In the genomic region with DNA sequence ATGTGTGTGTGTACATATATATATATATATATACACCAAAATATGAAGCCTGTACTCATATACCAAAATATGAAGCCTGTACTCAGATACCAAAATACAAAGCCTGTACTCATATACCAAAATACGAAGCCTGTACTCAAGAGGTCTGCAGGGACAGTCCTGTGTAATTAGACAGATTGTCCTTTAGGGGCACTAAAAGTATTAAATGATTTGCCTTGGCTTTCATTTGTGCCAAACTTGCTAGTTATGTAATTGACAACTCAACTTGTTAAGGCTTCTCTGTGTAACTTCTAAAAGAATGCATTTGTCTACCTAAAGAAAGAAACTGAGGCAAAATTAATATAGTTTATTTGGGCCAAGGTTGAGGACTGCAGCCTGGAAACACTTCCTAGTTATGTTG, we compare ENCODE assay signal across 1 cellular context.
TF ChIP-seq lines count a peak whose summit lies in the region.

No MANE protein-coding gene starts in this region.

TF ChIP-seq in SK-N-SH, 30 proteins besides CTCF, POLR2A, EP300 and RAD21 (continued from another document):
- TF ChIP-seq, protein P1, sequence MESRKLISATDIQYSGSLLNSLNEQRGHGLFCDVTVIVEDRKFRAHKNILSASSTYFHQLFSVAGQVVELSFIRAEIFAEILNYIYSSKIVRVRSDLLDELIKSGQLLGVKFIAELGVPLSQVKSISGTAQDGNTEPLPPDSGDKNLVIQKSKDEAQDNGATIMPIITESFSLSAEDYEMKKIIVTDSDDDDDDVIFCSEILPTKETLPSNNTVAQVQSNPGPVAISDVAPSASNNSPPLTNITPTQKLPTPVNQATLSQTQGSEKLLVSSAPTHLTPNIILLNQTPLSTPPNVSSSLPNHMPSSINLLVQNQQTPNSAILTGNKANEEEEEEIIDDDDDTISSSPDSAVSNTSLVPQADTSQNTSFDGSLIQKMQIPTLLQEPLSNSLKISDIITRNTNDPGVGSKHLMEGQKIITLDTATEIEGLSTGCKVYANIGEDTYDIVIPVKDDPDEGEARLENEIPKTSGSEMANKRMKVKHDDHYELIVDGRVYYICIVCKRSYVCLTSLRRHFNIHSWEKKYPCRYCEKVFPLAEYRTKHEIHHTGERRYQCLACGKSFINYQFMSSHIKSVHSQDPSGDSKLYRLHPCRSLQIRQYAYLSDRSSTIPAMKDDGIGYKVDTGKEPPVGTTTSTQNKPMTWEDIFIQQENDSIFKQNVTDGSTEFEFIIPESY (IDR thresholded peaks at IDR 0.05; ENCODE audit: borderline replicate concordance, low read depth) = no peak
- TF ChIP-seq REST (IDR thresholded peaks at IDR 0.05; ENCODE audit: low read depth, low read length) (no peak), POLR2AphosphoS5 (IDR thresholded peaks at IDR 0.05; ENCODE audit: low read depth, low read length) (no peak), IRF3 (IDR thresholded peaks at IDR 0.05; ENCODE audit: low read depth, low read length) (no peak)
- TF ChIP-seq, protein P2, sequence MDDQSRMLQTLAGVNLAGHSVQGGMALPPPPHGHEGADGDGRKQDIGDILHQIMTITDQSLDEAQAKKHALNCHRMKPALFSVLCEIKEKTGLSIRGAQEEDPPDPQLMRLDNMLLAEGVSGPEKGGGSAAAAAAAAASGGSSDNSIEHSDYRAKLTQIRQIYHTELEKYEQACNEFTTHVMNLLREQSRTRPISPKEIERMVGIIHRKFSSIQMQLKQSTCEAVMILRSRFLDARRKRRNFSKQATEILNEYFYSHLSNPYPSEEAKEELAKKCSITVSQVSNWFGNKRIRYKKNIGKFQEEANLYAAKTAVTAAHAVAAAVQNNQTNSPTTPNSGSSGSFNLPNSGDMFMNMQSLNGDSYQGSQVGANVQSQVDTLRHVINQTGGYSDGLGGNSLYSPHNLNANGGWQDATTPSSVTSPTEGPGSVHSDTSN (IDR thresholded peaks at IDR 0.05) = no peak
- TF ChIP-seq, protein P3, sequence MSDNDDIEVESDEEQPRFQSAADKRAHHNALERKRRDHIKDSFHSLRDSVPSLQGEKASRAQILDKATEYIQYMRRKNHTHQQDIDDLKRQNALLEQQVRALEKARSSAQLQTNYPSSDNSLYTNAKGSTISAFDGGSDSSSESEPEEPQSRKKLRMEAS (IDR thresholded peaks at IDR 0.05; ENCODE audit: low read depth) = no peak
